In genomic region chr14:31968912-31969311, GRCh38 we compare ENCODE assay signal across 22 cellular contexts.
DNase-seq lines count a peak whose midpoint lies in the region; ATAC-seq and TF ChIP-seq lines count a peak whose summit lies in the region.
"Had no signal": no experiment of that assay in that cellular context is flagged by ENCODE, and none has a peak within 500 bp of the region (broad histone marks: within the 10 kb centered on the region; RNA-seq: fewer than 3 reads in every experiment).

No MANE protein-coding gene starts in this region.

- TF ChIP-seq CTCF in AG04450 (IDR thresholded peaks at IDR 0.05; ENCODE audit: low read depth, low read length): peak; percentile 17; the same call in 1 of the 2 replicates
- TF ChIP-seq CTCF in brain (conservative IDR thresholded peaks at IDR 0.05): no peak

- H3K9me3 ChIP-seq in AG04450 (ENCODE audit: control insufficient read depth, insufficient read depth, low read length): peaks cover 6% of the 10 kb centered on the region
- H3K9me3 ChIP-seq in effector memory CD4-positive, alpha-beta T cell (ENCODE audit: control insufficient read depth, low read length): no peaks in the 10 kb centered on the region

- ATAC-seq in GM19324 (IDR thresholded peaks at IDR 0.05; ENCODE audit: low FRiP score, unreplicated experiment) (peak; percentile 11), HG03460 (IDR thresholded peaks at IDR 0.05; ENCODE audit: unreplicated experiment) (no peak)
- no peak for ATAC-seq in activated T-helper 17 cell treated with anti-CD3 and anti-CD28 coated beads, Interleukin-2, amount 50 U/mL, for 72 hours (replicated peaks)
- ATAC-seq: K562, natural killer cell had no signal

- H3K36me3 ChIP-seq in effector memory CD4-positive, alpha-beta T cell (ENCODE audit: control insufficient read depth, insufficient read depth, low read length): no peaks in the 10 kb centered on the region

- H3K27me3 ChIP-seq in AG04450 (ENCODE audit: control insufficient read depth, insufficient read depth, low read length): no peaks in the 10 kb centered on the region
- no peaks in the 10 kb centered on the region for H3K27me3 ChIP-seq in effector memory CD4-positive, alpha-beta T cell (replicated peaks; ENCODE audit: control insufficient read depth, insufficient read depth, low read length, poor library complexity, severe bottlenecking)

- DNase-seq in AG04450 (ENCODE audit: low read depth, low spot score) (no peak), myocyte (ENCODE audit: low read depth) (peak; percentile 21), NCI-H774 (lab: John Stamatoyannopoulos, UW) (no peak)
- DNase-seq in effector memory CD4-positive, alpha-beta T cell: no peak
- DNase-seq: activated CD4-positive, alpha-beta T cell treated with anti-CD3 and anti-CD28 coated beads, Interleukin-2, amount 10 ng/mL, durations not matched to agents 24 days and 14 days; activated CD8-positive, alpha-beta memory T cell treated with anti-CD3 and anti-CD28 coated beads, Interleukin-2, amount 50 U/mL, for 4 hours; activated effector memory CD4-positive, alpha-beta T cell treated with anti-CD3 and anti-CD28 coated beads, Interleukin-2, amount 50 U/mL, for 16 hours; amniotic stem cell; Calu3; endodermal cell; natural killer cell; NCI-H1930; NK-92 treated with Interleukin-12 subunit alpha and Interleukin-12 subunit beta, amount 100 ng/mL, for 24 hours; psoas muscle; stimulated activated CD4-positive, alpha-beta T cell treated with anti-CD3 and anti-CD28 coated beads, Interleukin-12 subunit alpha, Interleukin-12 subunit beta, amount 100 ng/mL, for 4 hours; stimulated activated CD8-positive, alpha-beta memory T cell treated with anti-CD3 and anti-CD28 coated beads, Interleukin-4, amount 100 ng/mL, for 48 hours had no signal

- peaks cover 43% of the 10 kb centered on the region for H3K4me1 Mint-ChIP-seq in brain
- H3K4me1 Mint-ChIP-seq in activated T-helper 17 cell treated with anti-CD3 and anti-CD28 coated beads, Interleukin-2, amount 50 U/mL, for 72 hours: peaks cover 9% of the 10 kb centered on the region
- H3K4me1 Mint-ChIP-seq: endodermal cell had no signal

- H3K4me1 ChIP-seq in effector memory CD4-positive, alpha-beta T cell (ENCODE audit: control insufficient read depth, insufficient read depth, low read length, poor library complexity, severe bottlenecking): no peaks in the 10 kb centered on the region

- peaks cover 7 to 42% (median 20%) of the 10 kb centered on the region in 5 experiments for H3K9me3 Mint-ChIP-seq in brain
- no peaks in the 10 kb centered on the region for H3K9me3 Mint-ChIP-seq in activated T-helper 17 cell treated with anti-CD3 and anti-CD28 coated beads, Interleukin-2, amount 50 U/mL, for 72 hours
- H3K9me3 Mint-ChIP-seq: HFFc6, natural killer cell had no signal

- H3K27ac Mint-ChIP-seq in brain: peak overlapping the region in 4 of 5 experiments; percentile 41 to 96 (median 73)
- H3K27ac Mint-ChIP-seq in activated T-helper 17 cell treated with anti-CD3 and anti-CD28 coated beads, Interleukin-2, amount 50 U/mL, for 72 hours: no peak overlapping the region
- H3K27ac Mint-ChIP-seq: activated CD4-positive, alpha-beta T cell treated with anti-CD3 and anti-CD28 coated beads, Interleukin-2, amount 10 ng/mL, durations not matched to agents 24 days and 14 days; endodermal cell; HFFc6; natural killer cell had no signal

- CTCF ChIA-PET in AG04450 (lab: Charles Lee): interaction anchor here (0.6 to 1.0 kb wide), 2 partner anchors 20 to 317 kb away, joined by 3 read pairs; no protein-coding TSS in a partner anchor

- H3K27me3 Mint-ChIP-seq in brain: peaks cover 4% of the 10 kb centered on the region
- no peaks in the 10 kb centered on the region for H3K27me3 Mint-ChIP-seq in activated T-helper 17 cell treated with anti-CD3 and anti-CD28 coated beads, Interleukin-2, amount 50 U/mL, for 72 hours
- H3K27me3 Mint-ChIP-seq: activated CD4-positive, alpha-beta T cell treated with anti-CD3 and anti-CD28 coated beads, Interleukin-2, amount 10 ng/mL, durations not matched to agents 24 days and 14 days had no signal

- POLR2A ChIA-PET in AG04450 (lab: Yijun Ruan, JAX): no interaction called here

- no peak overlapping the region for H3K27ac ChIP-seq in AG04450 (ENCODE audit: low read depth, low read length)
- no peak overlapping the region for H3K27ac ChIP-seq in effector memory CD4-positive, alpha-beta T cell (ENCODE audit: insufficient read depth, low read length, poor library complexity, severe bottlenecking)
- H3K27ac ChIP-seq: psoas muscle had no signal

- H3K36me3 Mint-ChIP-seq in brain: no peaks in the 10 kb centered on the region
- H3K36me3 Mint-ChIP-seq in activated T-helper 17 cell treated with anti-CD3 and anti-CD28 coated beads, Interleukin-2, amount 50 U/mL, for 72 hours (ENCODE audit: low read depth): no peaks in the 10 kb centered on the region
- H3K36me3 Mint-ChIP-seq: natural killer cell had no signal

- no peak overlapping the region for H3K4me3 Mint-ChIP-seq in brain
- H3K4me3 Mint-ChIP-seq in activated T-helper 17 cell treated with anti-CD3 and anti-CD28 coated beads, Interleukin-2, amount 50 U/mL, for 72 hours: no peak overlapping the region
- H3K4me3 Mint-ChIP-seq: activated CD4-positive, alpha-beta T cell treated with anti-CD3 and anti-CD28 coated beads, Interleukin-2, amount 10 ng/mL, durations not matched to agents 24 days and 14 days; endodermal cell; HFFc6; natural killer cell had no signal

- no peak overlapping the region for H3K4me3 ChIP-seq in AG04450 (ENCODE audit: low read depth, low read length)
- H3K4me3 ChIP-seq in effector memory CD4-positive, alpha-beta T cell (ENCODE audit: insufficient read depth, low read depth, low read length, poor library complexity, severe bottlenecking): no peak overlapping the region
- H3K4me3 ChIP-seq: K562, psoas muscle had no signal
